Comparison of ENCODE assay signal across 8 cellular contexts in the genomic region with DNA sequence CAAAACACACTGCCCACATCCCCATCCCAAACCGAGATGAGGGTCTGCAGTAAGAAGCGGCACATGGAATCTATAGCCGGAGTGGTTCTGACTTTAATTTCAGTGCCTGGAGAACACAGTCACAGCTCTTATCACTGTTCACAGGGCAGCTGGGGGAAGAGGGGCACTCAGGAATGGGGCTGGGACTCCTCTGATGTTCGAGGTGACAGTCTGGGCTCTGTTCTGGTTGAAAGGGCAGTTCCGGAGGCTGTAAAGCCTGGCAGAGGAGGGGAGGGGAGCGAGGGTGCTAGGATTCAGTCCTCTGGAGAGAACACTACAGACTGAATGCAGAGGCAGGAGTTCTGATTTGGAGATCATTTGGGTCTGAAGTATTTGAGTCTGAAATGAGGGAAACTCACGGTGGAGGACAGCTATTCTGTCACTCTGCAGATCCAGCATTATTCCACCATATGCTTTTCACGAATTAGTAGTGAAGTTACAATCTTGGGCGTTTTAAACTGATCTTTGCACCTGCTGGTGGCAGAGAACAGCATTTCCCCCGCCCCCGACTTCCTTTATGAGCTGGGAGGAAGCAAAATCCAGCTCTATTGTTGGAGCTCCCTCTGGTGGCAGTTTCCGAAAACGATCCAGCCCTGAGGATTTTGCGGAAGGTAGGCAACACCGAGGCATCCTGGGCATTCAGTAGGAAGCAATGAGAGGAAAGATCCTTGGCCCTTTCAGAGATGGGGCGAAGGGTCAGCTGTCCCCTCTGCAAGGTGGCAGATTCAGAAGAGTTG. TPM values are rescaled to one million over a fixed set of nuclear protein-coding genes. Genes with fewer than 3 reads are reported as not detected.
A peak's percentile ranks its signal among the peaks of the same experiment; 100 is the strongest.
DNase-seq lines count a peak whose midpoint lies in the region; ATAC-seq and TF ChIP-seq lines count a peak whose summit lies in the region.

No MANE protein-coding gene starts in this region.

- H3K27me3 ChIP-seq in HUES6 (ENCODE audit: control insufficient read depth, insufficient read depth, low read length) = peaks cover 82% of the 10 kb centered on the region
- H3K27me3 ChIP-seq in PC-3 (ENCODE audit: low read length) = peaks cover 20% of the 10 kb centered on the region
- peaks cover 22% of the 10 kb centered on the region for H3K27me3 ChIP-seq in neural cell (ENCODE audit: insufficient read depth, low read depth, low read length)

- H3K9me3 ChIP-seq in HUES6 (ENCODE audit: control insufficient read depth, insufficient read depth, low read depth, low read length) (no peaks in the 10 kb centered on the region), PC-3 (ENCODE audit: low read length) (no peaks in the 10 kb centered on the region), neural cell (ENCODE audit: low read length) (no peaks in the 10 kb centered on the region)

- no peak for TF ChIP-seq EP300 in neural cell (conservative IDR thresholded peaks at IDR 0.05; ENCODE audit: poor library complexity, severe bottlenecking)

- peak; percentile 97 for TF ChIP-seq RAD21 in neural cell (conservative IDR thresholded peaks at IDR 0.05)

- peak; percentile 70 for DNase-seq in DMS114 treated with DMSO at 0.1 percent for 48 hours (lab: John Stamatoyannopoulos, UW; ENCODE audit: unreplicated experiment)
- peak; percentile 92 for DNase-seq in PC-3
- DNase-seq in activated T-cell treated with anti-CD3 and anti-CD28 coated beads, Interleukin-2, amount 50 U/mL, for 72 hours = peak; percentile 81 to 87
- DNase-seq in fibroblast of pulmonary artery (ENCODE audit: low read depth) = peak; percentile 78
- peak; percentile 86 for DNase-seq in stimulated activated naive CD8-positive, alpha-beta T cell treated with anti-CD3 and anti-CD28 coated beads, Interleukin-15, Interleukin-2, amounts not matched to agents 100 U/mL and 50 U/mL, for 24 hours

- ATAC-seq in GM21515 (IDR thresholded peaks at IDR 0.05; ENCODE audit: unreplicated experiment) (peak; percentile 86), PC-3 (peak; percentile 81)
- peak; percentile 83 to 85 for ATAC-seq in activated T-cell treated with anti-CD3 and anti-CD28 coated beads, Interleukin-2, amount 50 U/mL, for 72 hours (replicated peaks in 1 of 2)
- ATAC-seq in stimulated activated naive CD8-positive, alpha-beta T cell treated with anti-CD3 and anti-CD28 coated beads, Interleukin-15, Interleukin-2, amounts not matched to agents 100 U/mL and 50 U/mL, for 24 hours = peak; percentile 78

- peaks cover 38% of the 10 kb centered on the region for H3K27me3 Mint-ChIP-seq in activated T-cell treated with anti-CD3 and anti-CD28 coated beads, Interleukin-2, amount 50 U/mL, for 72 hours (ENCODE audit: low read depth)

- H3F3A ChIP-seq in PC-3 (ENCODE audit: low read length, unreplicated experiment) (no peaks in the 10 kb centered on the region), neural cell (ENCODE audit: insufficient read depth, low read length, poor library complexity, severe bottlenecking) (no peaks in the 10 kb centered on the region)

- peaks cover 7% of the 10 kb centered on the region for H3K4me1 ChIP-seq in HUES6 (ENCODE audit: control insufficient read depth, insufficient read depth, low read length)
- H3K4me1 ChIP-seq in PC-3 (ENCODE audit: insufficient read depth, low read length) = no peaks in the 10 kb centered on the region

- BruUV-seq in PC-3 (replicated peaks; lab: Mats Ljungman, UMichigan) = no TSS peak

- no peak overlapping the region for H3K27ac Mint-ChIP-seq in activated T-cell treated with anti-CD3 and anti-CD28 coated beads, Interleukin-2, amount 50 U/mL, for 72 hours

- no peaks in the 10 kb centered on the region for H3K36me3 ChIP-seq in HUES6 (ENCODE audit: control insufficient read depth, insufficient read depth, low read length)
- no peaks in the 10 kb centered on the region for H3K36me3 ChIP-seq in PC-3 (ENCODE audit: low read depth, low read length)
- H3K36me3 ChIP-seq in neural cell (ENCODE audit: insufficient read depth, low read length) = no peaks in the 10 kb centered on the region

- H3K9ac ChIP-seq in HUES6 (ENCODE audit: low read length) (no peak overlapping the region), PC-3 (ENCODE audit: low read length) (no peak overlapping the region), neural cell (ENCODE audit: low read length) (peak overlapping the region; percentile 45)

- H3K36me3 Mint-ChIP-seq in activated T-cell treated with anti-CD3 and anti-CD28 coated beads, Interleukin-2, amount 50 U/mL, for 72 hours (ENCODE audit: insufficient read depth in 2 of 2) = no peaks in the 10 kb centered on the region

- H3K4me3 ChIP-seq in HUES6 (ENCODE audit: low read depth, low read length) (peak overlapping the region; percentile 69), PC-3 (ENCODE audit: low read length) (peak overlapping the region; percentile 74), fibroblast of pulmonary artery (replicated peaks; ENCODE audit: low read depth, low read length) (peak overlapping the region; percentile 40), neural cell (ENCODE audit: low read length) (peak overlapping the region; percentile 66)

- TF ChIP-seq CTCF in PC-3 (conservative IDR thresholded peaks at IDR 0.05; ENCODE audit: low read depth, low read length) (peak; percentile 78), fibroblast of pulmonary artery (IDR thresholded peaks at IDR 0.05; ENCODE audit: low read length, missing control alignments) (peak; percentile 89), neural cell (IDR thresholded peaks at IDR 0.05; ENCODE audit: poor library complexity, severe bottlenecking) (peak; percentile 98)

- H3K27ac ChIP-seq in HUES6 (ENCODE audit: low read depth, low read length) (no peak overlapping the region), PC-3 (ENCODE audit: low read length) (no peak overlapping the region), neural cell (ENCODE audit: low read length) (no peak overlapping the region)

- H3K4me2 ChIP-seq in PC-3 (ENCODE audit: low read length) (peak overlapping the region; percentile 96), neural cell (ENCODE audit: low read length) (no peak overlapping the region)

- H3K79me2 ChIP-seq in PC-3 (ENCODE audit: low read length) (no peaks in the 10 kb centered on the region), neural cell (replicated peaks; ENCODE audit: insufficient read depth, low read length) (no peaks in the 10 kb centered on the region)

- CTCF ChIA-PET in PC-3 (lab: Charles Lee) = interaction anchor here (0.5 to 1.8 kb wide), 10 partner anchors 8 to 378 kb away, joined by 3 to 26 read pairs (median 4); partner anchors contain the start of gene SHTN1

- H3K9me3 Mint-ChIP-seq in activated T-cell treated with anti-CD3 and anti-CD28 coated beads, Interleukin-2, amount 50 U/mL, for 72 hours = no peaks in the 10 kb centered on the region

- POLR2A ChIA-PET in PC-3 (lab: Charles Lee; ENCODE audit: unreplicated experiment) = no interaction called here

- H4K20me1 ChIP-seq in PC-3 (ENCODE audit: low read length) = no peaks in the 10 kb centered on the region
- no peaks in the 10 kb centered on the region for H4K20me1 ChIP-seq in neural cell (ENCODE audit: insufficient read depth)

- H3K9me2 ChIP-seq in PC-3 (replicated peaks; ENCODE audit: low read length) (no peaks in the 10 kb centered on the region), neural cell (ENCODE audit: insufficient read depth, low read length) (no peaks in the 10 kb centered on the region)

- H2AFZ ChIP-seq in PC-3 (ENCODE audit: low read length) (peak overlapping the region; percentile 95), neural cell (ENCODE audit: low read depth, low read length) (peak overlapping the region; percentile 16)

- H3K4me1 Mint-ChIP-seq in activated T-cell treated with anti-CD3 and anti-CD28 coated beads, Interleukin-2, amount 50 U/mL, for 72 hours (ENCODE audit: low read depth) = peaks cover 20% of the 10 kb centered on the region

- H3K4me3 Mint-ChIP-seq in activated T-cell treated with anti-CD3 and anti-CD28 coated beads, Interleukin-2, amount 50 U/mL, for 72 hours = peak overlapping the region; percentile 88 to 91

- intact Hi-C loops in PC-3 (cut with micrococcal nuclease) = loop anchor here (1.0 to 10.0 kb wide), 5 partner anchors 97 to 492 kb away; partner anchors contain the start of gene SHTN1

TF ChIP-seq in neural cell, 6 proteins besides CTCF, POLR2A, EP300 and RAD21:
- TF ChIP-seq EZH2 (IDR thresholded peaks at IDR 0.05; ENCODE audit: borderline replicate concordance, insufficient read depth, low read length, poor library complexity, severe bottlenecking) (no peak), SMC3 (conservative IDR thresholded peaks at IDR 0.05; ENCODE audit: poor library complexity) (peak; percentile 97)
TF ChIP-seq in neural cell: peak in this region for 1.

RNA-seq across cellular contexts. Expression of gene KCNK18, which starts 22.7 kb away (rescaled TPM):
- not detected in 2 replicates for total RNA-seq in PC-3 (2014; rRNA removed)
- not detected for total RNA-seq in activated T-cell treated with anti-CD3 and anti-CD28 coated beads, Interleukin-2, amount 50 U/mL, for 72 hours
- polyA plus RNA-seq in neural cell = not detected in 2 replicates
- polyA minus RNA-seq in neural cell = not detected in 2 replicates

RNA-seq across cellular contexts. Expression of gene VAX1, which starts 36.6 kb away (rescaled TPM):
- total RNA-seq in PC-3 (2014; rRNA removed) = 0.12 and 0.98 TPM in 2 replicates
- not detected for total RNA-seq in activated T-cell treated with anti-CD3 and anti-CD28 coated beads, Interleukin-2, amount 50 U/mL, for 72 hours
- polyA plus RNA-seq in neural cell = 0.63 and 0.70 TPM in 2 replicates
- 0.49 and 0.58 TPM in 2 replicates for polyA minus RNA-seq in neural cell
